In genomic region chr16:27436065-27436464, GRCh38 we compare ENCODE assay signal across 15 cellular contexts. TPM values are rescaled to one million over a fixed set of nuclear protein-coding genes. Genes with fewer than 3 reads are reported as not detected.
DNase-seq lines count a peak whose midpoint lies in the region; ATAC-seq and TF ChIP-seq lines count a peak whose summit lies in the region.
"Had no signal": no experiment of that assay in that cellular context is flagged by ENCODE, and none has a peak within 500 bp of the region (broad histone marks: within the 10 kb centered on the region; RNA-seq: fewer than 3 reads in every experiment).

No MANE protein-coding gene starts in this region.

- H3K4me3 Mint-ChIP-seq in CD14-positive monocyte, result no peak overlapping the region
- H3K4me3 Mint-ChIP-seq in H9, result no peak overlapping the region; a peak in 1 of 5 replicates
- no peak overlapping the region for H3K4me3 Mint-ChIP-seq in activated naive CD8-positive, alpha-beta T cell
- H3K4me3 Mint-ChIP-seq in naive thymus-derived CD4-positive, alpha-beta T cell, result no peak overlapping the region
- H3K4me3 Mint-ChIP-seq: stimulated activated naive CD8-positive, alpha-beta T cell treated with anti-CD3 and anti-CD28 coated beads, Interleukin-15, amount 100 ng/mL, for 72 hours had no signal

- no peak overlapping the region for H3K4me2 ChIP-seq in H9 (ENCODE audit: insufficient read depth, insufficient read length, low read length)

- no peak for TF ChIP-seq CTCF in CD14-positive monocyte (IDR thresholded peaks at IDR 0.05)
- no peak for TF ChIP-seq CTCF in H9 (conservative IDR thresholded peaks at IDR 0.05)

- POLR2A ChIA-PET in naive thymus-derived CD4-positive, alpha-beta T cell (lab: Charles Lee), result interaction anchor here (0.6 kb wide), 1 partner anchor 11 kb away, joined by 3 read pairs; no protein-coding TSS in a partner anchor

- no peaks in the 10 kb centered on the region; the same call in 1 of the 2 replicates for H3K4me1 ChIP-seq in H9 (ENCODE audit: insufficient read depth, low read length)
- H3K4me1 ChIP-seq in naive thymus-derived CD4-positive, alpha-beta T cell (ENCODE audit: control insufficient read depth in 2 of 2, insufficient read depth in 2 of 2, low read length in 2 of 2), result peaks cover 0 to 4% of the 10 kb centered on the region in 2 donors

- no peak overlapping the region for H2BK5ac ChIP-seq in H9 (ENCODE audit: insufficient read length, low read length)

- no peak for ATAC-seq in naive thymus-derived CD4-positive, alpha-beta T cell
- ATAC-seq: stimulated activated naive CD8-positive, alpha-beta T cell treated with anti-CD3 and anti-CD28 coated beads, Interleukin-15, amount 100 ng/mL, for 72 hours had no signal

- no peak overlapping the region for H3K14ac ChIP-seq in H9 (ENCODE audit: insufficient read depth, low read length)

- no peaks in the 10 kb centered on the region for H3K23me2 ChIP-seq in H9 (ENCODE audit: insufficient read length, low read depth, low read length, poor library complexity, severe bottlenecking)

- no peaks in the 10 kb centered on the region for H4K20me1 ChIP-seq in H9 (ENCODE audit: control insufficient read depth, insufficient read depth, insufficient read length)

- H3T11ph ChIP-seq in H9 (ENCODE audit: low read length), result no peak overlapping the region

- peak overlapping the region in 1 of 7 donors; percentile 21 for H3K27ac Mint-ChIP-seq in CD14-positive monocyte
- H3K27ac Mint-ChIP-seq in H9, result peak overlapping the region; percentile 22 to 59 (median 23); a peak in 2 of 7 replicates
- H3K27ac Mint-ChIP-seq in activated naive CD8-positive, alpha-beta T cell, result peak overlapping the region; percentile 75
- H3K27ac Mint-ChIP-seq in naive thymus-derived CD4-positive, alpha-beta T cell, result peak overlapping the region; percentile 18 to 88 (median 67)

- H3K79me2 ChIP-seq in H9 (ENCODE audit: insufficient read depth, low read length), result no peaks in the 10 kb centered on the region

- no peak overlapping the region for H2BK15ac ChIP-seq in H9 (ENCODE audit: low read depth, low read length)

- H3K27ac ChIP-seq in H9 (ENCODE audit: insufficient read length, low read depth, low read length), result no peak overlapping the region
- H3K27ac ChIP-seq in naive thymus-derived CD4-positive, alpha-beta T cell (ENCODE audit: low read depth, low read length), result peak overlapping the region; percentile 11
- H3K27ac ChIP-seq: cardiac muscle cell had no signal

- peaks cover 2 to 7% of the 10 kb centered on the region in 2 donors for H3K36me3 Mint-ChIP-seq in CD14-positive monocyte
- H3K36me3 Mint-ChIP-seq in H9 (ENCODE audit: insufficient read depth in 1 of 3, low read depth in 3 of 3), result no peaks in the 10 kb centered on the region; a peak in 1 of 7 replicates
- peaks cover 9% of the 10 kb centered on the region for H3K36me3 Mint-ChIP-seq in activated naive CD8-positive, alpha-beta T cell
- peaks cover 13 to 58% (median 30%) of the 10 kb centered on the region in 5 donors for H3K36me3 Mint-ChIP-seq in naive thymus-derived CD4-positive, alpha-beta T cell

- CTCF ChIA-PET in naive thymus-derived CD4-positive, alpha-beta T cell (lab: Charles Lee), result no interaction called here

- no peak overlapping the region for H4K91ac ChIP-seq in H9 (ENCODE audit: insufficient read length, low read depth, low read length)

- no peak overlapping the region for H2BK12ac ChIP-seq in H9 (ENCODE audit: insufficient read length, low read depth, low read length)

- no peak overlapping the region for H2AFZ ChIP-seq in H9 (ENCODE audit: low read length)

- intact Hi-C loops in CD14-positive monocyte (cut with micrococcal nuclease), result no loop called here
- intact Hi-C loops in naive thymus-derived CD4-positive, alpha-beta T cell (cut with micrococcal nuclease), result no loop called here

- peak; percentile 14 for DNase-seq in CD14-positive monocyte (ENCODE audit: low spot score)
- DNase-seq in H9, result peak; percentile 9
- DNase-seq in naive thymus-derived CD4-positive, alpha-beta T cell, result peak in 1 of 9 donors; percentile 13
- no peak for DNase-seq in NOMO-1 (lab: John Stamatoyannopoulos, UW; ENCODE audit: unreplicated experiment in 2 of 2)
- DNase-seq in C1 segment of cervical spinal cord (lab: John Stamatoyannopoulos, UW), result no peak
- DNase-seq in DMS53 treated with DMSO at 0.1 percent for 48 hours (lab: John Stamatoyannopoulos, UW; ENCODE audit: unreplicated experiment), result no peak
- no peak for DNase-seq in T-helper 1 cell
- DNase-seq: foreskin melanocyte, mesenchymal stem cell, NCI-H774, occipital lobe, SW 1271 had no signal

- no peak overlapping the region for H2AK5ac ChIP-seq in H9 (ENCODE audit: insufficient read length, low read length)

- no peak overlapping the region for H3K18ac ChIP-seq in H9 (ENCODE audit: insufficient read length, low read depth, low read length)

- H4K5ac ChIP-seq in H9 (ENCODE audit: insufficient read length, low read depth, low read length), result no peak overlapping the region

- WGBS in H9 (ENCODE audit: extremely low coverage, insufficient read length, low lambda C conversion rate), result no CpG with 5 or more reads among the region's 8 CpGs

- H3K9ac ChIP-seq in H9 (ENCODE audit: extremely low read depth, insufficient read length, low read length), result no peak overlapping the region

- no peak overlapping the region for H3K4ac ChIP-seq in H9 (ENCODE audit: low read depth, low read length)

- no peaks in the 10 kb centered on the region for H3K27me3 ChIP-seq in H9 (ENCODE audit: insufficient read depth, low read length)
- no peaks in the 10 kb centered on the region for H3K27me3 ChIP-seq in naive thymus-derived CD4-positive, alpha-beta T cell (ENCODE audit: control insufficient read depth in 2 of 2, insufficient read depth in 2 of 2, low read length in 2 of 2)
- H3K27me3 ChIP-seq: cardiac muscle cell had no signal

- H3K56ac ChIP-seq in H9 (ENCODE audit: insufficient read length, low read depth, low read length), result no peak overlapping the region

- no peaks in the 10 kb centered on the region for H3K9me3 ChIP-seq in H9 (ENCODE audit: control insufficient read depth, low read depth, low read length)
- H3K9me3 ChIP-seq in naive thymus-derived CD4-positive, alpha-beta T cell (ENCODE audit: control insufficient read depth in 2 of 3, low read length in 3 of 3), result no peaks in the 10 kb centered on the region

- H3K36me3 ChIP-seq in naive thymus-derived CD4-positive, alpha-beta T cell (ENCODE audit: control insufficient read depth in 2 of 3, insufficient read depth in 3 of 3, low read length in 3 of 3), result peaks cover 21 to 93% (median 41%) of the 10 kb centered on the region in 3 experiments
- H3K36me3 ChIP-seq: cardiac muscle cell had no signal

- H3K9me3 Mint-ChIP-seq in CD14-positive monocyte, result peaks cover 0 to 4% (median 0%) of the 10 kb centered on the region in 7 donors
- no peaks in the 10 kb centered on the region for H3K9me3 Mint-ChIP-seq in H9
- no peaks in the 10 kb centered on the region for H3K9me3 Mint-ChIP-seq in activated naive CD8-positive, alpha-beta T cell (ENCODE audit: low read depth)
- H3K9me3 Mint-ChIP-seq in naive thymus-derived CD4-positive, alpha-beta T cell, result no peaks in the 10 kb centered on the region

- H3K23ac ChIP-seq in H9 (ENCODE audit: insufficient read length, low read depth, low read length), result no peak overlapping the region

- H3K27me3 Mint-ChIP-seq in CD14-positive monocyte (ENCODE audit: low read depth in 3 of 3) (peaks cover 23 to 24% (median 23%) of the 10 kb centered on the region in 3 donors), H9 (ENCODE audit: low read depth) (peaks cover 2% of the 10 kb centered on the region; the same call in 1 of the 2 replicates)
- H3K27me3 Mint-ChIP-seq in activated naive CD8-positive, alpha-beta T cell, result no peaks in the 10 kb centered on the region
- H3K27me3 Mint-ChIP-seq in naive thymus-derived CD4-positive, alpha-beta T cell, result no peaks in the 10 kb centered on the region
- H3K27me3 Mint-ChIP-seq: stimulated activated naive CD8-positive, alpha-beta T cell treated with anti-CD3 and anti-CD28 coated beads, Interleukin-15, amount 100 ng/mL, for 72 hours had no signal

- H2BK20ac ChIP-seq in H9 (ENCODE audit: low read depth, low read length, poor library complexity, severe bottlenecking), result no peak overlapping the region

- H2BK120ac ChIP-seq in H9 (ENCODE audit: low read depth, low read length, poor library complexity, severe bottlenecking), result no peak overlapping the region

- H3K4me3 ChIP-seq in naive thymus-derived CD4-positive, alpha-beta T cell (ENCODE audit: low read length), result no peak overlapping the region
- H3K4me3 ChIP-seq: cardiac muscle cell had no signal

- peaks cover 14% of the 10 kb centered on the region for H3K4me1 Mint-ChIP-seq in CD14-positive monocyte
- H3K4me1 Mint-ChIP-seq in H9, result peaks cover 3% of the 10 kb centered on the region in 2 experiments; a peak in 3 of 4 replicates
- H3K4me1 Mint-ChIP-seq in activated naive CD8-positive, alpha-beta T cell (ENCODE audit: low read depth), result peaks cover 22% of the 10 kb centered on the region
- H3K4me1 Mint-ChIP-seq in naive thymus-derived CD4-positive, alpha-beta T cell, result peaks cover 18 to 36% (median 24%) of the 10 kb centered on the region in 7 donors

- no peaks in the 10 kb centered on the region for H3K79me1 ChIP-seq in H9 (ENCODE audit: insufficient read depth, low read depth, low read length, poor library complexity, severe bottlenecking)

- H4K8ac ChIP-seq in H9 (replicated peaks; ENCODE audit: insufficient read length, low read depth, low read length), result no peak overlapping the region

RNA-seq across cellular contexts. Expression of gene IL21R, which starts 34.1 kb away (rescaled TPM):
- 1 to 10 TPM; 1.0 to 1.7 TPM for polyA plus RNA-seq in CD14-positive monocyte
- total RNA-seq in H9 (2021), result 0.07 and 0.11 TPM in 2 replicates
- 10 to 100 TPM; 24.6 to 40.9 (median 31.4) TPM for total RNA-seq in naive thymus-derived CD4-positive, alpha-beta T cell
- polyA plus RNA-seq in naive thymus-derived CD4-positive, alpha-beta T cell, result 10 to 100 TPM; 37.1 to 52.1 TPM
- total RNA-seq: cardiac muscle cell, occipital lobe had no signal
- polyA plus RNA-seq: cardiac muscle cell had no signal

Comparison
In these comparisons a context has a peak if more than half of its experiments do, and no peak if none do; other contexts are left out.
1. DNase-seq: peak in CD14-positive monocyte (single experiment) and H9 (single experiment); none in NOMO-1 (0 of 2), C1 segment of cervical spinal cord (0 of 14), DMS53 treated with DMSO at 0.1 percent for 48 hours (single experiment) and T-helper 1 cell (0 of 5).
2. RNA of gene IL21R, which starts 34.1 kb away (total RNA-seq): 24.6 to 40.9 TPM in naive thymus-derived CD4-positive, alpha-beta T cell; 0.07 to 0.11 TPM in H9; every median in the first group is over 10 times any median in the second.